8 cellular contexts compared by ENCODE assay signal in the genomic region with DNA sequence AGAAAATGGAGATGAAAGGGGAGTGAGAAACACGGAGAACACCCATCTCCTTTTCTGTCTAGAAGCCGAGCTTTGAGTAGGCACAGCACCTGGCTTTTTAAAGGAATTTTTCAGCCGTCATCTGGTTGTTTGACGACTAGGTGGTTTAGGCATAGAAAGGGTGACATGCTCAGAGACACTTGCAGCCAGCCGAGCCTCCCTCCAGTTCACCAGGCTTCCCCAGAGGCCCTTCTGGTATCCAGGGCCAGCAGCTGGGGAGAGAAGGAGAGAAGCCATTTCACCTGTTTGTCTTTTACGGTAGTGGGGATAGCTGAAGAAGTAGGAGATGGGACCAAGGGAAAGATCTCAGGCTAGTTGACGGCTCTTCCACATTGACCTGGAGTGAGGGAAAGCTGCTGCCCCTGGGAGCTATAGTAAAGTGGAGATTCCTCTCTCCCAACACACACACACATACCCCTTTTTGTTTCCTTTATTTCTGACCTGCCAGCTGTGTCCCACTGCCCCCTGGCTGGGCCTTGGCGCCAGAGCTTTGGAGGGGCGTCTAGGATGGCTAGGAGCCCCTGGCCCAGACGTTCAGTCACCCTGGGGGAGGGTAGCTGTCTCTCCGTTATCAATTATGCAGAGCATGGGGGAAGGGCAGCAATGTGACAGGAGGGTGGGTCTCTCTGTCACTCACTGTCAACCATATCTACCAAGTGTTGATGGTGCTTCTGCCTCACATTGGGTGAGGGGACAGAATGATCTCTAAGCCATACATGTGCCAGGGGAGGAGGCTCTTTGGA. TPM values are rescaled to one million over a fixed set of nuclear protein-coding genes. Genes with fewer than 3 reads are reported as not detected.
DNase-seq lines count a peak whose midpoint lies in the region; TF ChIP-seq lines count a peak whose summit lies in the region.

No MANE protein-coding gene starts in this region.

- peaks cover 70% of the 10 kb centered on the region for H3K79me2 ChIP-seq in osteoblast (ENCODE audit: insufficient read depth, low read length)

- H3K36me3 ChIP-seq in endodermal cell (ENCODE audit: control insufficient read depth, insufficient read depth, low read length) (no peaks in the 10 kb centered on the region), osteoblast (ENCODE audit: insufficient read depth, low read length) (peaks cover 4% of the 10 kb centered on the region)

- H3K27ac ChIP-seq in endodermal cell (ENCODE audit: low read depth, low read length) (peak overlapping the region; percentile 78), osteoblast (ENCODE audit: low read depth, low read length) (peak overlapping the region; percentile 74)

- H3K4me1 ChIP-seq in endodermal cell (ENCODE audit: control insufficient read depth, insufficient read depth, low read length), result peaks cover 16% of the 10 kb centered on the region
- peaks cover 25% of the 10 kb centered on the region for H3K4me1 ChIP-seq in osteoblast (ENCODE audit: insufficient read depth, low read length)

- peak overlapping the region; percentile 77 for H2AFZ ChIP-seq in osteoblast (ENCODE audit: low read length)

- H3K4me3 ChIP-seq in endodermal cell (ENCODE audit: low read length) (peak overlapping the region; percentile 86), osteoblast (ENCODE audit: insufficient read depth, low read length) (peak overlapping the region; percentile 76)

- peak; percentile 32 for TF ChIP-seq CTCF in endodermal cell (conservative IDR thresholded peaks at IDR 0.05)
- no peak for TF ChIP-seq CTCF in osteoblast (IDR thresholded peaks at IDR 0.05; ENCODE audit: extremely low read depth, low read depth, low read length)

- H3K27me3 ChIP-seq in endodermal cell (ENCODE audit: control insufficient read depth, insufficient read depth, low read length, poor library complexity, severe bottlenecking) (no peaks in the 10 kb centered on the region), osteoblast (ENCODE audit: insufficient read depth, low read length) (no peaks in the 10 kb centered on the region)

- H3K4me1 Mint-ChIP-seq in endodermal cell, result peaks cover 36% of the 10 kb centered on the region

- peak overlapping the region; percentile 67 for H3K4me3 Mint-ChIP-seq in endodermal cell

- no peaks in the 10 kb centered on the region for H3K9me3 Mint-ChIP-seq in endodermal cell

- H3K36me3 Mint-ChIP-seq in endodermal cell (ENCODE audit: low read depth), result no peaks in the 10 kb centered on the region

- 31 to 45% methylated on average over 2 to 11 of the region's 11 CpGs for WGBS in endodermal cell (ENCODE audit: insufficient coverage in 1 of 2, insufficient read length in 1 of 2), 2 experiments

- DNase-seq in ELF-1 (ENCODE audit: low read depth, low spot score) (peak; percentile 69), NCI-H69 (lab: John Stamatoyannopoulos, UW) (peak; percentile 76), endodermal cell (peak; percentile 74), osteoblast (ENCODE audit: insufficient read length, low spot score, missing footprints) (no peak), NCI-H774 (lab: John Stamatoyannopoulos, UW) (no peak), DMS79 (lab: John Stamatoyannopoulos, UW) (no peak), NCI-H2107 (lab: John Stamatoyannopoulos, UW) (no peak), NCI-H2107 treated with DMSO at 0.1 percent for 48 hours (lab: John Stamatoyannopoulos, UW; ENCODE audit: unreplicated experiment) (no peak)

- H4K20me1 ChIP-seq in osteoblast (ENCODE audit: insufficient read depth, low read length), result no peaks in the 10 kb centered on the region

- peak overlapping the region; percentile 97 for H3K27ac Mint-ChIP-seq in endodermal cell

- H3K9ac ChIP-seq in endodermal cell (ENCODE audit: extremely low read depth, low read length, poor library complexity, severe bottlenecking), result peak overlapping the region; percentile 61

- H3K27me3 Mint-ChIP-seq in endodermal cell (ENCODE audit: insufficient read depth), result peaks cover 4% of the 10 kb centered on the region

- H3K4me2 ChIP-seq in osteoblast (ENCODE audit: insufficient read depth, low read length), result peak overlapping the region; percentile 87

- H3K9me3 ChIP-seq in endodermal cell (ENCODE audit: control insufficient read depth, low read length), result no peaks in the 10 kb centered on the region
- H3K9me3 ChIP-seq in osteoblast (ENCODE audit: low read depth, low read length), result no peaks in the 10 kb centered on the region

RNA-seq across cellular contexts. Expression of a gene that starts 5.5 kb away (rescaled TPM):
- 1 to 10 TPM; 5.5 to 8.1 TPM for total RNA-seq in endodermal cell
- 27.5 TPM for polyA plus RNA-seq in endodermal cell (2013, experiment 1 of 2)
- polyA plus RNA-seq in endodermal cell (2013, experiment 2 of 2), result 21.6 TPM
- total RNA-seq in osteoblast, result 49.6 and 51.9 TPM in 2 replicates

RNA-seq across cellular contexts. Expression of a gene that starts 7.3 kb away (rescaled TPM):
- total RNA-seq in endodermal cell, result 10 to 100 TPM; 48.4 to 60.3 TPM
- polyA plus RNA-seq in endodermal cell (2013, experiment 1 of 2), result 60.9 TPM
- 51.7 TPM for polyA plus RNA-seq in endodermal cell (2013, experiment 2 of 2)
- 33.0 and 35.5 TPM in 2 replicates for total RNA-seq in osteoblast

RNA-seq across cellular contexts. Expression of a gene that starts 13.5 kb away (rescaled TPM):
- total RNA-seq in endodermal cell (not detected), osteoblast (not detected in 2 replicates)
- polyA plus RNA-seq in endodermal cell (2013, experiment 1 of 2), result 0.85 TPM
- polyA plus RNA-seq in endodermal cell (2013, experiment 2 of 2), result not detected

RNA-seq across cellular contexts. Expression of a gene that starts 41.9 kb away (rescaled TPM):
- total RNA-seq in endodermal cell, result 1,000 to 10,000 TPM; 1,281 to 1,338 TPM
- 1,028 TPM for polyA plus RNA-seq in endodermal cell (2013, experiment 1 of 2)
- polyA plus RNA-seq in endodermal cell (2013, experiment 2 of 2), result 890 TPM
- total RNA-seq in osteoblast, result 247 and 293 TPM in 2 replicates

RNA-seq across cellular contexts. Expression of a gene that starts 52.3 kb away (rescaled TPM):
- total RNA-seq in endodermal cell (100 to 1,000 TPM; 184 to 209 TPM), osteoblast (55.0 and 64.2 TPM in 2 replicates)
- polyA plus RNA-seq in endodermal cell (2013, experiment 1 of 2), result 101 TPM
- polyA plus RNA-seq in endodermal cell (2013, experiment 2 of 2), result 95.7 TPM

Comparison
In these comparisons a context has a peak if more than half of its experiments do, and no peak if none do; other contexts are left out.
1. DNase-seq: peak in ELF-1 (single experiment), NCI-H69 (single experiment) and endodermal cell (single experiment); none in osteoblast (single experiment), NCI-H774 (single experiment), DMS79 (single experiment), NCI-H2107 (single experiment) and NCI-H2107 treated with DMSO at 0.1 percent for 48 hours (single experiment).